9 cellular contexts compared by ENCODE assay signal in the genomic region with DNA sequence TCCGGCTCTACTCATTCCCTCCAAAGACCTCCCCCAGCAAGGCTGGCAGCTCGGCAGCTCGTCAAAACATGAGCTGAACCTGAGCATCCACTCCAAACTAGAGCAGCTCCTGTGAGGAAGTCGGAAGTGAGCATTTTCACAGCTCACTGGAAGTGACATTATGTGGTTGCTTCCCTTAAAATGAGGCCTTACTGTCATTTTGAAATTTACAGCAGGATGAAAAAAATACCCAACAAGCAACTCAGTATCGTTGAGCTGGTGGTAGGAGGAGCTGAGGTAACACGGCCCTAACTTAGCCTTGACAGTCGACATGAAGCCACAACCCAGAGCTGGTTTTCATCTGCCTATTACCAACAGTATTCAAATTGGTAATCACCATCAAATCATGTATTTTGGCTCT. TPM values are rescaled to one million over a fixed set of nuclear protein-coding genes. Genes with fewer than 3 reads are reported as not detected.
A peak's percentile ranks its signal among the peaks of the same experiment; 100 is the strongest.
DNase-seq lines count a peak whose midpoint lies in the region; ATAC-seq and TF ChIP-seq lines count a peak whose summit lies in the region.
"Had no signal": no experiment of that assay in that cellular context is flagged by ENCODE, and none has a peak within 500 bp of the region (broad histone marks: within the 10 kb centered on the region; RNA-seq: fewer than 3 reads in every experiment).

No MANE protein-coding gene starts in this region.

- H3K4me3 ChIP-seq in AG10803 (ENCODE audit: low read length): no peak overlapping the region
- no peak overlapping the region for H3K4me3 ChIP-seq in GM12864 (ENCODE audit: low read depth, low read length)
- no peak overlapping the region for H3K4me3 ChIP-seq in right lobe of liver
- H3K4me3 ChIP-seq in brain microvascular endothelial cell (ENCODE audit: low read depth, low read length): no peak overlapping the region

- peak in 1 of 4 donors; percentile 1 for ATAC-seq in right lobe of liver

- DNase-seq in AG10803 (ENCODE audit: low read depth): peak; percentile 5
- DNase-seq in GM12864 (ENCODE audit: low read depth): peak; percentile 47
- DNase-seq in T-helper 2 cell treated with Interferon-gamma antibody and Interleukin-4, amounts not matched to agents 5 μg/mL and 100 μg/mL, for 36 hours (ENCODE audit: low spot score): peak; percentile 32
- DNase-seq in right lobe of liver: no peak
- no peak for DNase-seq in stimulated activated naive CD4-positive, alpha-beta T cell treated with Interleukin-2 at 50 U/mL for 16 hours (lab: John Stamatoyannopoulos, UW)
- DNase-seq in NCI-H2171 (lab: John Stamatoyannopoulos, UW): no peak
- DNase-seq in brain microvascular endothelial cell: no peak
- DNase-seq in DMS53 treated with DMSO at 0.1 percent for 48 hours (lab: John Stamatoyannopoulos, UW; ENCODE audit: unreplicated experiment): no peak
- DNase-seq: NK-92 treated with Interleukin-12 subunit alpha and Interleukin-12 subunit beta, amount 100 ng/mL, for 24 hours had no signal

- H3K9me3 Mint-ChIP-seq in T-helper 2 cell treated with Interferon-gamma antibody and Interleukin-4, amounts not matched to agents 5 μg/mL and 100 μg/mL, for 36 hours: no peaks in the 10 kb centered on the region

- H3K27ac Mint-ChIP-seq in T-helper 2 cell treated with Interferon-gamma antibody and Interleukin-4, amounts not matched to agents 5 μg/mL and 100 μg/mL, for 36 hours: peak overlapping the region; percentile 84

- peak overlapping the region; percentile 49 for H3K4me3 Mint-ChIP-seq in T-helper 2 cell treated with Interferon-gamma antibody and Interleukin-4, amounts not matched to agents 5 μg/mL and 100 μg/mL, for 36 hours

- TF ChIP-seq POLR2A in right lobe of liver (IDR thresholded peaks at IDR 0.05): no peak

- peaks cover 25% of the 10 kb centered on the region for H3K4me1 Mint-ChIP-seq in T-helper 2 cell treated with Interferon-gamma antibody and Interleukin-4, amounts not matched to agents 5 μg/mL and 100 μg/mL, for 36 hours (ENCODE audit: low read depth)

- H3K27me3 ChIP-seq in right lobe of liver (no peaks in the 10 kb centered on the region), brain microvascular endothelial cell (replicated peaks) (no peaks in the 10 kb centered on the region)

- intact Hi-C loops in right lobe of liver (cut with DNase I): no loop called here

- peaks cover 2% of the 10 kb centered on the region for H3K36me3 Mint-ChIP-seq in T-helper 2 cell treated with Interferon-gamma antibody and Interleukin-4, amounts not matched to agents 5 μg/mL and 100 μg/mL, for 36 hours (ENCODE audit: low read depth)

- 53% methylated on average over 4 of the region's 7 CpGs for WGBS in right lobe of liver (ENCODE audit: insufficient coverage, low coverage, low lambda C conversion rate, missing lambda C conversion rate)

- in situ Hi-C loops in brain microvascular endothelial cell (cut with HindIII; ENCODE audit: low pct_ligation_motif_present, low sequenced_read_pairs): loop anchor here (25.0 kb wide), 1 partner anchor 167 kb away; no protein-coding TSS in a partner anchor

- H3K4me1 ChIP-seq in right lobe of liver: peaks cover 0 to 48% (median 14%) of the 10 kb centered on the region in 4 donors

- no peak for TF ChIP-seq CTCF in AG10803 (conservative IDR thresholded peaks at IDR 0.05; ENCODE audit: low read length)
- no peak for TF ChIP-seq CTCF in GM12864 (IDR thresholded peaks at IDR 0.05; ENCODE audit: low read depth, low read length, missing control alignments)
- TF ChIP-seq CTCF in right lobe of liver (IDR thresholded peaks at IDR 0.05): no peak
- no peak for TF ChIP-seq CTCF in brain microvascular endothelial cell (IDR thresholded peaks at IDR 0.05; ENCODE audit: low read depth, low read length, missing control alignments)

- H3K27me3 Mint-ChIP-seq in T-helper 2 cell treated with Interferon-gamma antibody and Interleukin-4, amounts not matched to agents 5 μg/mL and 100 μg/mL, for 36 hours (ENCODE audit: low read depth): no peaks in the 10 kb centered on the region

- H3K36me3 ChIP-seq in right lobe of liver (peaks cover 0 to 9% (median 2%) of the 10 kb centered on the region in 4 donors), brain microvascular endothelial cell (replicated peaks) (peaks cover 10% of the 10 kb centered on the region)

- H3K27ac ChIP-seq in right lobe of liver: peak overlapping the region; percentile 14 to 50 (median 49)
- no peak overlapping the region for H3K27ac ChIP-seq in brain microvascular endothelial cell

- H3K9me3 ChIP-seq in right lobe of liver: no peaks in the 10 kb centered on the region

RNA-seq across cellular contexts. Expression of a gene that starts 38.0 kb away (rescaled TPM):
- 10 to 100 TPM; 19.8 to 48.4 (median 30.4) TPM for total RNA-seq in right lobe of liver

Comparison
In these comparisons a context has a peak if more than half of its experiments do, and no peak if none do; other contexts are left out.
1. DNase-seq: peak in AG10803 (single experiment), GM12864 (single experiment) and T-helper 2 cell treated with Interferon-gamma antibody and Interleukin-4, amounts not matched to agents 5 μg/mL and 100 μg/mL, for 36 hours (single experiment); none in right lobe of liver (0 of 3), stimulated activated naive CD4-positive, alpha-beta T cell treated with Interleukin-2 at 50 U/mL for 16 hours (single experiment), NCI-H2171 (single experiment), brain microvascular endothelial cell (single experiment) and DMS53 treated with DMSO at 0.1 percent for 48 hours (single experiment).